ENCODE assay signal across 8 cellular contexts in genomic region chr10:119445311-119445934, GRCh38.
A peak's percentile ranks its signal among the peaks of the same experiment; 100 is the strongest.
DNase-seq lines count a peak whose midpoint lies in the region; ATAC-seq and TF ChIP-seq lines count a peak whose summit lies in the region.

No MANE protein-coding gene starts in this region.

- H2BK120ac ChIP-seq in neuronal stem cell (ENCODE audit: low read depth, low read length) = no peak overlapping the region

- H3K9me3 ChIP-seq in PC-9 (ENCODE audit: insufficient read depth, low read depth) (no peaks in the 10 kb centered on the region), neuronal stem cell (replicated peaks in 1 of 2; ENCODE audit: control insufficient read depth in 2 of 2, insufficient read depth in 1 of 2, low read depth in 1 of 2, low read length in 2 of 2) (no peaks in the 10 kb centered on the region), stomach (no peaks in the 10 kb centered on the region)

- TF ChIP-seq EP300 in stomach (IDR thresholded peaks at IDR 0.05) = no peak

- H3K27me3 Mint-ChIP-seq in activated T-cell treated with anti-CD3 and anti-CD28 coated beads, Interleukin-2, amount 50 U/mL, for 72 hours (ENCODE audit: low read depth) = no peaks in the 10 kb centered on the region

- H3K36me3 Mint-ChIP-seq in activated T-cell treated with anti-CD3 and anti-CD28 coated beads, Interleukin-2, amount 50 U/mL, for 72 hours (ENCODE audit: insufficient read depth in 2 of 2) = no peaks in the 10 kb centered on the region

- ATAC-seq in activated T-cell treated with anti-CD3 and anti-CD28 coated beads, Interleukin-2, amount 50 U/mL, for 72 hours (replicated peaks in 1 of 2) = peak; percentile 72 to 80

- H3K27ac Mint-ChIP-seq in activated T-cell treated with anti-CD3 and anti-CD28 coated beads, Interleukin-2, amount 50 U/mL, for 72 hours = no peak overlapping the region

- H3K9ac ChIP-seq in neuronal stem cell (ENCODE audit: low read depth, low read length, poor library complexity) = no peak overlapping the region

- H3K4ac ChIP-seq in neuronal stem cell (ENCODE audit: low read length) = no peak overlapping the region

- H3K9me3 Mint-ChIP-seq in activated T-cell treated with anti-CD3 and anti-CD28 coated beads, Interleukin-2, amount 50 U/mL, for 72 hours = no peaks in the 10 kb centered on the region

- peaks cover 7% of the 10 kb centered on the region for H3K4me1 Mint-ChIP-seq in activated T-cell treated with anti-CD3 and anti-CD28 coated beads, Interleukin-2, amount 50 U/mL, for 72 hours (ENCODE audit: low read depth)

- H3K9me2 ChIP-seq in PC-9 (ENCODE audit: insufficient read depth) = no peaks in the 10 kb centered on the region

- H4K20me1 ChIP-seq in PC-9 (ENCODE audit: insufficient read depth) = no peaks in the 10 kb centered on the region

- POLR2A ChIA-PET in PC-9 (lab: Charles Lee; ENCODE audit: unreplicated experiment) = no interaction called here

- H3K27ac ChIP-seq in PC-9 = no peak overlapping the region
- no peak overlapping the region for H3K27ac ChIP-seq in neuronal stem cell (replicated peaks; ENCODE audit: low read length)
- H3K27ac ChIP-seq in stomach = peak overlapping the region in 2 of 5 donors; percentile 17 to 29

- peak overlapping the region; percentile 2 for H2AK5ac ChIP-seq in neuronal stem cell (ENCODE audit: low read depth, low read length)

- intact Hi-C loops in PC-9 (cut with micrococcal nuclease; ENCODE audit: unreplicated experiment) = loop anchor here (1.0 to 2.0 kb wide), 3 partner anchors 44 to 239 kb away; partner anchors contain the start of genes GRK5 and RGS10
- intact Hi-C loops in stomach (cut with DNase I; ENCODE audit: low total_unique reads) = loop anchor here (10.0 kb wide), 1 partner anchor 241 kb away; the partner anchor contains the start of gene GRK5

- H3K4me2 ChIP-seq in PC-9 (no peak overlapping the region), neuronal stem cell (ENCODE audit: insufficient read depth, low read length, poor library complexity, severe bottlenecking) (no peak overlapping the region)

- CTCF ChIA-PET in PC-9 (lab: Charles Lee) = interaction anchor here (0.6 to 1.4 kb wide), 4 partner anchors 21 to 246 kb away, joined by 3 to 6 read pairs (median 4); partner anchors contain the start of gene GRK5

- DNase-seq in activated gamma-delta T cell treated with Interleukin-2 at 50 U/mL for 16 hours (peak; percentile 88), activated gamma-delta T cell (lab: John Stamatoyannopoulos, UW) (no peak), HS-5 (ENCODE audit: low read depth) (peak; percentile 16), PC-9 (peak; percentile 58 to 72), fibroblast of the aortic adventitia (ENCODE audit: low read depth) (peak; percentile 78), neuronal stem cell (ENCODE audit: low spot score) (peak; percentile 84), stomach (peak; percentile 89)
- peak; percentile 83 to 87 for DNase-seq in activated T-cell treated with anti-CD3 and anti-CD28 coated beads, Interleukin-2, amount 50 U/mL, for 72 hours

- H2AFZ ChIP-seq in PC-9 = no peak overlapping the region
- peak overlapping the region; percentile 74 for H2AFZ ChIP-seq in neuronal stem cell (ENCODE audit: low read length)

- H3K4me3 ChIP-seq in PC-9 (no peak overlapping the region), fibroblast of the aortic adventitia (ENCODE audit: low read depth, low read length) (no peak overlapping the region), neuronal stem cell (ENCODE audit: low read length in 2 of 2) (no peak overlapping the region), stomach (no peak overlapping the region)

- no TSS peak for BruUV-seq in PC-9 (replicated peaks; lab: Mats Ljungman, UMichigan)

- H3K23ac ChIP-seq in neuronal stem cell (ENCODE audit: low read depth, low read length, poor library complexity) = no peak overlapping the region

- no peak overlapping the region for H2BK5ac ChIP-seq in neuronal stem cell (ENCODE audit: low read length)

- no peaks in the 10 kb centered on the region for H3K27me3 ChIP-seq in PC-9 (ENCODE audit: insufficient read depth, low read depth)
- H3K27me3 ChIP-seq in neuronal stem cell (ENCODE audit: control insufficient read depth in 3 of 3, insufficient read depth in 3 of 3, low read depth in 1 of 3, low read length in 3 of 3) = no peaks in the 10 kb centered on the region
- no peaks in the 10 kb centered on the region for H3K27me3 ChIP-seq in stomach

- H3K79me2 ChIP-seq in PC-9 (ENCODE audit: low read depth) = no peaks in the 10 kb centered on the region

- H3K4me1 ChIP-seq in PC-9 (replicated peaks; ENCODE audit: insufficient read depth) = peaks cover 15% of the 10 kb centered on the region
- peaks cover 15 to 23% of the 10 kb centered on the region in 2 donors for H3K4me1 ChIP-seq in neuronal stem cell (ENCODE audit: control insufficient read depth in 2 of 2, insufficient read depth in 1 of 2, low read depth in 1 of 2, low read length in 2 of 2)
- H3K4me1 ChIP-seq in stomach = peaks cover 0 to 6% (median 3%) of the 10 kb centered on the region in 4 donors

- H4K8ac ChIP-seq in neuronal stem cell (ENCODE audit: low read depth, low read length) = no peak overlapping the region

- no peak for TF ChIP-seq POLR2A in stomach (IDR thresholded peaks at IDR 0.05)

- no peak overlapping the region for H2BK12ac ChIP-seq in neuronal stem cell (ENCODE audit: low read length)

- H3K79me1 ChIP-seq in neuronal stem cell (ENCODE audit: low read depth, low read length) = no peaks in the 10 kb centered on the region

- H2BK15ac ChIP-seq in neuronal stem cell (ENCODE audit: low read length) = peak overlapping the region; percentile 84

- peak overlapping the region; percentile 87 for H3K18ac ChIP-seq in neuronal stem cell (ENCODE audit: low read length)

- peaks cover 7% of the 10 kb centered on the region for H3F3A ChIP-seq in PC-9 (ENCODE audit: insufficient read depth, low read depth)

- H4K91ac ChIP-seq in neuronal stem cell (ENCODE audit: low read depth, low read length, poor library complexity) = no peak overlapping the region

- TF ChIP-seq CTCF in PC-9 (conservative IDR thresholded peaks at IDR 0.05) = peak; percentile 86
- peak; percentile 96 for TF ChIP-seq CTCF in fibroblast of the aortic adventitia (IDR thresholded peaks at IDR 0.05; ENCODE audit: insufficient read depth, low read length)
- TF ChIP-seq CTCF in stomach (IDR thresholded peaks at IDR 0.05) = peak in 5 of 7 experiments; percentile 78 to 98 (median 93)

- H3K14ac ChIP-seq in neuronal stem cell (ENCODE audit: low read length) = no peak overlapping the region

- no peak overlapping the region for H3K4me3 Mint-ChIP-seq in activated T-cell treated with anti-CD3 and anti-CD28 coated beads, Interleukin-2, amount 50 U/mL, for 72 hours

- H3K36me3 ChIP-seq in PC-9 (ENCODE audit: low read depth) (no peaks in the 10 kb centered on the region), neuronal stem cell (replicated peaks in 1 of 2; ENCODE audit: control insufficient read depth in 2 of 2, insufficient read depth in 2 of 2, low read length in 2 of 2) (peaks cover 0 to 3% of the 10 kb centered on the region in 2 donors), stomach (peaks cover 8 to 79% (median 76%) of the 10 kb centered on the region in 4 donors)

- WGBS in neuronal stem cell (ENCODE audit: extremely low coverage in 2 of 2, insufficient read length in 2 of 2, insufficient replicate concordance in 1 of 2), 2 donors = no CpG with 5 or more reads among the region's 10 CpGs
- 26 to 32% (median 31%) methylated on average over 9 to 10 of the region's 10 CpGs for WGBS in stomach, 5 donors
